11 cellular contexts compared by ENCODE assay signal in genomic region chr4:152997771-152998487, GRCh38.
A peak's percentile ranks its signal among the peaks of the same experiment; 100 is the strongest.
DNase-seq lines count a peak whose midpoint lies in the region; ATAC-seq, FAIRE-seq and TF ChIP-seq lines count a peak whose summit lies in the region.
"Had no signal": no experiment of that assay in that cellular context is flagged by ENCODE, and none has a peak within 500 bp of the region (broad histone marks: within the 10 kb centered on the region; RNA-seq: fewer than 3 reads in every experiment).

No MANE protein-coding gene starts in this region.

- no peak for TF ChIP-seq CTCF in A549 (IDR thresholded peaks at IDR 0.05)
- TF ChIP-seq CTCF in body of pancreas (IDR thresholded peaks at IDR 0.05) = no peak
- no peak for TF ChIP-seq CTCF in osteoblast (IDR thresholded peaks at IDR 0.05; ENCODE audit: extremely low read depth, low read depth, low read length)

- H3K4me3 ChIP-seq in A549 (no peak overlapping the region), body of pancreas (no peak overlapping the region), osteoblast (ENCODE audit: insufficient read depth, low read length) (no peak overlapping the region)

- H4K20me1 ChIP-seq in osteoblast (ENCODE audit: insufficient read depth, low read length) = no peaks in the 10 kb centered on the region

- DNase-seq in A549 (ENCODE audit: low read depth in 1 of 2, low spot score in 1 of 2) (peak in 1 of 2 experiments; percentile 12), HK-2 (ENCODE audit: unreplicated experiment) (peak; percentile 74), body of pancreas (peak in 1 of 4 donors; percentile 72), left kidney (ENCODE audit: low read depth, low spot score) (peak; percentile 12), H54 (ENCODE audit: insufficient read length, low spot score) (no peak), osteoblast (ENCODE audit: insufficient read length, low spot score, missing footprints) (no peak)
- no peak for DNase-seq in activated CD4-positive, CD25-positive, alpha-beta regulatory T cell (lab: John Stamatoyannopoulos, UW)
- DNase-seq: H7, NCI-H2081 treated with DMSO at 0.1 percent for 48 hours, nucleus accumbens had no signal

- H3K27me3 ChIP-seq in body of pancreas (no peaks in the 10 kb centered on the region), osteoblast (ENCODE audit: insufficient read depth, low read length) (no peaks in the 10 kb centered on the region)

- TF ChIP-seq POLR2A in A549 (IDR thresholded peaks at IDR 0.05; ENCODE audit: low read length) (no peak), body of pancreas (IDR thresholded peaks at IDR 0.05) (no peak), H54 (IDR thresholded peaks at IDR 0.05; ENCODE audit: low read depth, low read length) (no peak)

- intact Hi-C loops in body of pancreas (cut with DNase I) = no loop called here

- no peak for FAIRE-seq in A549 (lab: Jason Lieb, UNC)
- no peak for FAIRE-seq in H54 (lab: Jason Lieb, UNC)

- ATAC-seq in A549 (peak; percentile 44 to 72), body of pancreas (peak; percentile 18), GM19324 (IDR thresholded peaks at IDR 0.05; ENCODE audit: low FRiP score, unreplicated experiment) (no peak)

- CTCF ChIA-PET in A549 (lab: Yijun Ruan, JAX) = no interaction called here

- no peaks in the 10 kb centered on the region for H3K79me2 ChIP-seq in osteoblast (ENCODE audit: insufficient read depth, low read length)

- H3K36me3 ChIP-seq in body of pancreas (replicated peaks in 1 of 2; ENCODE audit: insufficient read depth in 1 of 2, low read depth in 2 of 2) (no peaks in the 10 kb centered on the region), osteoblast (ENCODE audit: insufficient read depth, low read length) (no peaks in the 10 kb centered on the region)

- POLR2A ChIA-PET in A549 (lab: Yijun Ruan, JAX) = no interaction called here

- no peaks in the 10 kb centered on the region for H3K4me1 ChIP-seq in A549
- H3K4me1 ChIP-seq in body of pancreas = no peaks in the 10 kb centered on the region
- no peaks in the 10 kb centered on the region for H3K4me1 ChIP-seq in osteoblast (ENCODE audit: insufficient read depth, low read length)

- no peak overlapping the region for H3K4me2 ChIP-seq in A549
- H3K4me2 ChIP-seq in osteoblast (ENCODE audit: insufficient read depth, low read length) = no peak overlapping the region

- H3K9me3 ChIP-seq in A549 = no peaks in the 10 kb centered on the region
- H3K9me3 ChIP-seq in body of pancreas = no peaks in the 10 kb centered on the region
- no peaks in the 10 kb centered on the region for H3K9me3 ChIP-seq in osteoblast (ENCODE audit: low read depth, low read length)

- H2AFZ ChIP-seq in osteoblast (ENCODE audit: low read length) = no peak overlapping the region

- WGBS in A549 (ENCODE audit: missing lambda C conversion rate) = 53% methylated on average over 8 of the region's 17 CpGs
- 77 to 79% methylated on average over 17 of the region's 17 CpGs for WGBS in body of pancreas, 2 donors

- TF ChIP-seq EP300 in A549 (IDR thresholded peaks at IDR 0.05) = no peak

- H3K27ac ChIP-seq in A549 = no peak overlapping the region
- H3K27ac ChIP-seq in body of pancreas = no peak overlapping the region
- H3K27ac ChIP-seq in osteoblast (ENCODE audit: low read depth, low read length) = no peak overlapping the region

- no peak for TF ChIP-seq RAD21 in A549 (conservative IDR thresholded peaks at IDR 0.05 in 1 of 2, IDR thresholded peaks at IDR 0.05 in 1 of 2)

TF ChIP-seq in A549, 52 proteins besides CTCF, POLR2A, EP300 and RAD21:
- no peak for TF ChIP-seq RCOR1 (IDR thresholded peaks at IDR 0.05; ENCODE audit: low read depth, low read length)
- TF ChIP-seq TP53 (CRISPR knock-in tag; IDR thresholded peaks at IDR 0.05) = no peak
- TF ChIP-seq MAZ (IDR thresholded peaks at IDR 0.05; ENCODE audit: borderline replicate concordance, low read depth, low read length) = no peak

Comparison
In these comparisons a context has a peak if more than half of its experiments do, and no peak if none do; other contexts are left out.
1. DNase-seq: peak in HK-2 (single experiment) and left kidney (single experiment); none in activated CD4-positive, CD25-positive, alpha-beta regulatory T cell (0 of 4), H54 (single experiment) and osteoblast (single experiment).